In genomic region chr5:120734033-120734432, GRCh38 we compare ENCODE assay signal across 18 cellular contexts.
DNase-seq lines count a peak whose midpoint lies in the region; FAIRE-seq and TF ChIP-seq lines count a peak whose summit lies in the region.
"Had no signal": no experiment of that assay in that cellular context is flagged by ENCODE, and none has a peak within 500 bp of the region (broad histone marks: within the 10 kb centered on the region; RNA-seq: fewer than 3 reads in every experiment).

No MANE protein-coding gene starts in this region.

- H3K36me3 ChIP-seq in H1 (ENCODE audit: control insufficient read depth in 2 of 4, insufficient read depth in 4 of 4, low read length in 3 of 4) (no peaks in the 10 kb centered on the region), prostate gland (no peaks in the 10 kb centered on the region)
- H3K36me3 ChIP-seq: ascending aorta, transverse colon had no signal

- TF ChIP-seq RAD21 in H1 (IDR thresholded peaks at IDR 0.05 in 1 of 2, conservative IDR thresholded peaks at IDR 0.05 in 1 of 2; ENCODE audit: low read depth in 2 of 2, low read length in 2 of 2): peak in 1 of 2 experiments; percentile 10; a peak in 1 of 4 replicates

- H4K20me1 ChIP-seq in H1 (replicated peaks in 1 of 2; ENCODE audit: control insufficient read depth in 1 of 2, insufficient read depth in 2 of 2, low read length in 2 of 2): no peaks in the 10 kb centered on the region

- TF ChIP-seq EP300 in H1 (IDR thresholded peaks at IDR 0.05; ENCODE audit: borderline replicate concordance in 1 of 2, low read depth in 2 of 2, low read length in 2 of 2): no peak

- H2BK120ac ChIP-seq in H1 (replicated peaks; ENCODE audit: low read depth, low read length): no peak overlapping the region

- H3K27ac ChIP-seq in H1 (ENCODE audit: low read depth, low read length) (no peak overlapping the region), prostate gland (no peak overlapping the region)
- H3K27ac ChIP-seq: ascending aorta, parathyroid adenoma, skin epidermis, transverse colon had no signal

- TF ChIP-seq POLR2A in H1 (IDR thresholded peaks at IDR 0.05; ENCODE audit: control extremely low read depth in 1 of 2, low read depth in 2 of 2, low read length in 2 of 2): no peak
- no peak for TF ChIP-seq POLR2A in prostate gland (IDR thresholded peaks at IDR 0.05)

- no peak overlapping the region for H4K91ac ChIP-seq in H1 (replicated peaks; ENCODE audit: insufficient read length, low read length)

- H3K14ac ChIP-seq in H1 (ENCODE audit: insufficient read length): no peak overlapping the region

- H3K23ac ChIP-seq in H1 (ENCODE audit: insufficient read length): no peak overlapping the region

- H3K4me2 ChIP-seq in H1 (ENCODE audit: insufficient read depth in 1 of 2, low read depth in 2 of 2, low read length in 2 of 2): no peak overlapping the region

- POLR2A ChIA-PET in H1 (lab: Charles Lee; ENCODE audit: partially characterized antibody): interaction anchor here (1.1 to 2.3 kb wide), 3 partner anchors 30 to 38 kb away, joined by 3 to 7 read pairs (median 3); no protein-coding TSS in a partner anchor

- no peak overlapping the region for H3K56ac ChIP-seq in H1 (replicated peaks; ENCODE audit: insufficient read length, low read depth, low read length)

- no peak overlapping the region for H4K8ac ChIP-seq in H1 (ENCODE audit: extremely low read depth, insufficient read depth, low read length)

- H2BK12ac ChIP-seq in H1 (ENCODE audit: low read depth, low read length): no peak overlapping the region

- no peak overlapping the region for H3K18ac ChIP-seq in H1 (ENCODE audit: extremely low read depth, low read length)

- H3K9me3 ChIP-seq in H1 (ENCODE audit: insufficient read depth in 2 of 2, low read depth in 1 of 2, low read length in 1 of 2): no peaks in the 10 kb centered on the region
- no peaks in the 10 kb centered on the region for H3K9me3 ChIP-seq in prostate gland
- H3K9me3 ChIP-seq: ascending aorta, mucosa of descending colon, transverse colon had no signal

- no peak overlapping the region for H3K4ac ChIP-seq in H1 (replicated peaks; ENCODE audit: insufficient read length, low read depth, low read length)

- WGBS in H1 (ENCODE audit: extremely low coverage in 1 of 2, insufficient coverage in 1 of 2, insufficient read length in 1 of 2, insufficient replicate concordance in 2 of 2, low coverage in 1 of 2, low lambda C conversion rate in 2 of 2, missing lambda C conversion rate in 1 of 2), 2 experiments: 46% methylated on average over 4 of the region's 4 CpGs; no CpG with 5 or more reads in 1 of the 2 experiments
- WGBS in prostate gland: 56% methylated on average over 4 of the region's 4 CpGs

- H4K5ac ChIP-seq in H1 (ENCODE audit: insufficient read length, low read depth, low read length): no peak overlapping the region

- H2BK5ac ChIP-seq in H1 (ENCODE audit: low read depth, low read length): no peak overlapping the region

- H3K79me2 ChIP-seq in H1 (ENCODE audit: control insufficient read depth in 1 of 2, insufficient read depth in 2 of 2, low read length in 2 of 2): no peaks in the 10 kb centered on the region
- H3K79me2 ChIP-seq: parathyroid adenoma had no signal

- H2AFZ ChIP-seq in H1 (ENCODE audit: low read length): no peak overlapping the region
- H2AFZ ChIP-seq: parathyroid adenoma had no signal

- peaks cover 0 to 6% (median 0%) of the 10 kb centered on the region in 4 experiments; a peak in 1 of 7 replicates for H3K4me1 ChIP-seq in H1 (replicated peaks in 1 of 4; ENCODE audit: control insufficient read depth in 3 of 4, insufficient read depth in 4 of 4, low read length in 3 of 4)
- H3K4me1 ChIP-seq in prostate gland (replicated peaks): no peaks in the 10 kb centered on the region
- H3K4me1 ChIP-seq: ascending aorta, parathyroid adenoma, transverse colon had no signal

- TF ChIP-seq CTCF in H1 (IDR thresholded peaks at IDR 0.05; ENCODE audit: control extremely low read depth in 1 of 3, insufficient read depth in 1 of 3, low read depth in 1 of 3, low read length in 3 of 3) (no peak), prostate gland (IDR thresholded peaks at IDR 0.05) (no peak)

- no peaks in the 10 kb centered on the region for H3K23me2 ChIP-seq in H1 (ENCODE audit: low read depth, low read length)

- no peak for FAIRE-seq in H1 (lab: Jason Lieb, UNC)

- peak; percentile 11 for DNase-seq in ELF-1 (ENCODE audit: low read depth, low spot score)
- peak; percentile 41 for DNase-seq in LHCN-M2 (ENCODE audit: low read depth)
- peak; percentile 7 to 50 for DNase-seq in H1 (ENCODE audit: low read depth in 1 of 2, low spot score in 2 of 2)
- peak; percentile 58 for DNase-seq in myocyte (ENCODE audit: low read depth)
- no peak for DNase-seq in mucosa of gallbladder (ENCODE audit: low spot score)
- DNase-seq in NCI-H526 (lab: John Stamatoyannopoulos, UW): no peak
- DNase-seq in NCI-H2227 treated with DMSO at 0.1 percent for 48 hours (lab: John Stamatoyannopoulos, UW): no peak
- no peak for DNase-seq in prostate gland (ENCODE audit: low spot score)
- DNase-seq: activated CD8-positive, alpha-beta memory T cell treated with anti-CD3 and anti-CD28 coated beads, Interleukin-2, amount 50 U/mL, for 4 hours; activated naive CD4-positive, alpha-beta T cell treated with Interleukin-2 at 50 U/mL for 16 hours; dermis blood vessel endothelial cell; mucosa of descending colon; NCI-H2171 treated with DMSO at 0.1 percent for 48 hours; SHP77; transverse colon had no signal

- intact Hi-C loops in prostate gland (cut with DNase I): no loop called here

- no peak overlapping the region for H2BK15ac ChIP-seq in H1 (ENCODE audit: low read length)

- no peak overlapping the region for H2AK5ac ChIP-seq in H1 (ENCODE audit: low read depth, low read length)

- H3K4me3 ChIP-seq in H1 (ENCODE audit: extremely low read depth in 1 of 4, insufficient read depth in 2 of 4, low read depth in 3 of 4, low read length in 4 of 4) (no peak overlapping the region), prostate gland (no peak overlapping the region)
- H3K4me3 ChIP-seq: ascending aorta, mucosa of descending colon, skin epidermis, transverse colon had no signal

- CTCF ChIA-PET in H1 (lab: Charles Lee; ENCODE audit: partially characterized antibody): interaction anchor here (0.9 to 1.4 kb wide), 2 partner anchors 11 to 37 kb away, joined by 3 to 5 read pairs; no protein-coding TSS in a partner anchor

- H3K27me3 ChIP-seq in H1 (replicated peaks in 1 of 4; ENCODE audit: control insufficient read depth in 3 of 4, extremely low read depth in 1 of 4, insufficient read depth in 3 of 4, low read length in 3 of 4): no peaks in the 10 kb centered on the region
- H3K27me3 ChIP-seq in prostate gland (replicated peaks; ENCODE audit: insufficient read depth): no peaks in the 10 kb centered on the region
- H3K27me3 ChIP-seq: ascending aorta, transverse colon had no signal

- H3K9ac ChIP-seq in H1 (replicated peaks in 1 of 4; ENCODE audit: extremely low read depth in 1 of 4, low read depth in 3 of 4, low read length in 3 of 4): no peak overlapping the region
- H3K9ac ChIP-seq: parathyroid adenoma had no signal

- H3K79me1 ChIP-seq in H1 (ENCODE audit: low read depth, low read length): no peaks in the 10 kb centered on the region

- no peak overlapping the region for H2BK20ac ChIP-seq in H1 (ENCODE audit: low read length)

TF ChIP-seq in H1, 55 proteins besides CTCF, POLR2A, EP300 and RAD21:
- TF ChIP-seq, protein P1, sequence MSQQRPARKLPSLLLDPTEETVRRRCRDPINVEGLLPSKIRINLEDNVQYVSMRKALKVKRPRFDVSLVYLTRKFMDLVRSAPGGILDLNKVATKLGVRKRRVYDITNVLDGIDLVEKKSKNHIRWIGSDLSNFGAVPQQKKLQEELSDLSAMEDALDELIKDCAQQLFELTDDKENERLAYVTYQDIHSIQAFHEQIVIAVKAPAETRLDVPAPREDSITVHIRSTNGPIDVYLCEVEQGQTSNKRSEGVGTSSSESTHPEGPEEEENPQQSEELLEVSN (IDR thresholded peaks at IDR 0.05): peak; percentile 39; the same call in 1 of the 2 replicates
- TF ChIP-seq, protein P2, sequence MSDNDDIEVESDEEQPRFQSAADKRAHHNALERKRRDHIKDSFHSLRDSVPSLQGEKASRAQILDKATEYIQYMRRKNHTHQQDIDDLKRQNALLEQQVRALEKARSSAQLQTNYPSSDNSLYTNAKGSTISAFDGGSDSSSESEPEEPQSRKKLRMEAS (IDR thresholded peaks at IDR 0.05): peak; percentile 30; the same call in 1 of the 2 replicates
- TF ChIP-seq PHF8 (conservative IDR thresholded peaks at IDR 0.05; ENCODE audit: low read depth, low read length): no peak
- TF ChIP-seq TCF12 (IDR thresholded peaks at IDR 0.05; ENCODE audit: low read depth, low read length): peak; percentile 82; the same call in 1 of the 2 replicates

Comparison
In these comparisons a context has a peak if more than half of its experiments do, and no peak if none do; other contexts are left out.
1. DNase-seq: peak in ELF-1 (single experiment), LHCN-M2 (single experiment), H1 (2 of 2) and myocyte (single experiment); none in mucosa of gallbladder (single experiment), NCI-H526 (0 of 2), NCI-H2227 treated with DMSO at 0.1 percent for 48 hours (single experiment) and prostate gland (single experiment).